Comparison of ENCODE assay signal across 8 cellular contexts in genomic region chr17:9115446-9116265, GRCh38.
A peak's percentile ranks its signal among the peaks of the same experiment; 100 is the strongest.
DNase-seq lines count a peak whose midpoint lies in the region; ATAC-seq and TF ChIP-seq lines count a peak whose summit lies in the region.

No MANE protein-coding gene starts in this region.

- 19 to 29% (median 22%) methylated on average over 20 to 39 of the region's 39 CpGs for WGBS in stomach, 5 donors

- peak; percentile 89 for ATAC-seq in Right ventricle myocardium inferior
- ATAC-seq in natural killer cell: peak; percentile 71 to 89 (median 76)

- peaks cover 0 to 29% (median 12%) of the 10 kb centered on the region in 4 donors for H3K4me1 ChIP-seq in stomach

- no peaks in the 10 kb centered on the region for H3K36me3 Mint-ChIP-seq in natural killer cell

- TF ChIP-seq POLR2A in stomach (IDR thresholded peaks at IDR 0.05): no peak

- peaks cover 0 to 8% (median 7%) of the 10 kb centered on the region in 4 donors for H3K9me3 ChIP-seq in stomach

- intact Hi-C loops in Right ventricle myocardium inferior (cut with DNase I): no loop called here
- intact Hi-C loops in cardiac septum (cut with DNase I): loop anchor here (10.0 kb wide), 1 partner anchor 179 kb away; no protein-coding TSS in a partner anchor
- intact Hi-C loops in natural killer cell (cut with micrococcal nuclease): no loop called here
- intact Hi-C loops in stomach (cut with DNase I; ENCODE audit: low total_unique reads): no loop called here

- H3K4me1 Mint-ChIP-seq in natural killer cell: peaks cover 0 to 12% of the 10 kb centered on the region in 2 donors

- H3K36me3 ChIP-seq in stomach: no peaks in the 10 kb centered on the region

- H3K27ac ChIP-seq in stomach: peak overlapping the region; percentile 65 to 86 (median 77)

- peaks cover 0 to 20% (median 4%) of the 10 kb centered on the region in 3 donors for H3K27me3 ChIP-seq in stomach

- H3K27me3 Mint-ChIP-seq in natural killer cell (ENCODE audit: low read depth in 2 of 2): peaks cover 5 to 11% of the 10 kb centered on the region in 2 donors

- TF ChIP-seq EP300 in stomach (IDR thresholded peaks at IDR 0.05): no peak

- no peak overlapping the region for H3K27ac Mint-ChIP-seq in natural killer cell

- H3K9me3 Mint-ChIP-seq in natural killer cell: no peaks in the 10 kb centered on the region

- H3K4me3 ChIP-seq in fibroblast of mammary gland (ENCODE audit: control insufficient read depth, low read depth, low read length) (peak overlapping the region; percentile 47), stomach (peak overlapping the region; percentile 23 to 32 (median 30))

- peak; percentile 57 for TF ChIP-seq CTCF in fibroblast of mammary gland (conservative IDR thresholded peaks at IDR 0.05; ENCODE audit: control insufficient read depth, insufficient read depth, low read depth, low read length)
- no peak for TF ChIP-seq CTCF in natural killer cell (IDR thresholded peaks at IDR 0.05)
- TF ChIP-seq CTCF in stomach (IDR thresholded peaks at IDR 0.05): peak in 2 of 7 experiments; percentile 14 to 18

- peak overlapping the region; percentile 63 for H3K4me3 Mint-ChIP-seq in natural killer cell

- DNase-seq in Right ventricle myocardium inferior (ENCODE audit: missing footprints) (peak; percentile 84), cardiac septum (ENCODE audit: low spot score) (no peak), fibroblast of mammary gland (ENCODE audit: low read depth) (peak; percentile 76), natural killer cell (no peak), stomach (peak; percentile 27), NCI-H1417 treated with DMSO at 0.1 percent for 48 hours (lab: John Stamatoyannopoulos, UW) (no peak), NCI-H2171 treated with DMSO at 0.1 percent for 48 hours (lab: John Stamatoyannopoulos, UW) (no peak)
- peak; percentile 7 for DNase-seq in activated CD8-positive, alpha-beta memory T cell treated with anti-CD3 and anti-CD28 coated beads, Interleukin-2, amount 50 U/mL, for 24 hours (ENCODE audit: extremely low read depth)

Comparison
In these comparisons a context has a peak if more than half of its experiments do, and no peak if none do; other contexts are left out.
1. DNase-seq: peak in Right ventricle myocardium inferior (single experiment), activated CD8-positive, alpha-beta memory T cell treated with anti-CD3 and anti-CD28 coated beads, Interleukin-2, amount 50 U/mL, for 24 hours (single experiment), fibroblast of mammary gland (single experiment) and stomach (single experiment); none in cardiac septum (single experiment), natural killer cell (single experiment), NCI-H1417 treated with DMSO at 0.1 percent for 48 hours (single experiment) and NCI-H2171 treated with DMSO at 0.1 percent for 48 hours (single experiment).